In genomic region chr2:71064754-71065621, GRCh38 we compare ENCODE assay signal across 9 cellular contexts. TPM values are rescaled to one million over a fixed set of nuclear protein-coding genes. Genes with fewer than 3 reads are reported as not detected.
DNase-seq lines count a peak whose midpoint lies in the region; ATAC-seq and TF ChIP-seq lines count a peak whose summit lies in the region.
"Had no signal": no experiment of that assay in that cellular context is flagged by ENCODE, and none has a peak within 500 bp of the region (broad histone marks: within the 10 kb centered on the region; RNA-seq: fewer than 3 reads in every experiment).

No MANE protein-coding gene starts in this region.

- CTCF ChIA-PET in OCI-LY7 (lab: Charles Lee; ENCODE audit: unreplicated experiment), result no interaction called here

- peaks cover 14% of the 10 kb centered on the region; the same call in 1 of the 2 replicates for H4K20me1 ChIP-seq in OCI-LY7 (ENCODE audit: insufficient read depth, low read length)

- H3K27ac ChIP-seq in OCI-LY7 (ENCODE audit: low read depth, low read length, poor library complexity, severe bottlenecking), result peak overlapping the region; percentile 99

- peak overlapping the region; percentile 53; the same call in 1 of the 2 replicates for H2AFZ ChIP-seq in OCI-LY7 (ENCODE audit: low read length)

- H3K36me3 ChIP-seq in OCI-LY7 (ENCODE audit: insufficient read depth, low read length), result peaks cover 6% of the 10 kb centered on the region; the same call in 1 of the 2 replicates

- H3K4me3 ChIP-seq in OCI-LY7 (ENCODE audit: low read depth, low read length, poor library complexity, severe bottlenecking), result peak overlapping the region; percentile 58

- H3K4me2 ChIP-seq in OCI-LY7 (ENCODE audit: low read length), result peak overlapping the region; percentile 78

- no peak for TF ChIP-seq CTCF in OCI-LY7 (conservative IDR thresholded peaks at IDR 0.05; ENCODE audit: low read length)

- no peaks in the 10 kb centered on the region for H3K9me2 ChIP-seq in OCI-LY7 (ENCODE audit: insufficient read depth, low read length)

- DNase-seq in GF-D8 (lab: John Stamatoyannopoulos, UW) (peak; percentile 97), OCI-LY7 (ENCODE audit: low spot score) (peak; percentile 80), midbrain (lab: John Stamatoyannopoulos, UW) (peak; percentile 26), NCI-H1436 treated with DMSO at 0.1 percent for 48 hours (lab: John Stamatoyannopoulos, UW) (no peak), NCI-H1417 treated with DMSO at 0.1 percent for 48 hours (lab: John Stamatoyannopoulos, UW) (no peak), middle frontal gyrus (ENCODE audit: extremely low spot score, low spot score) (no peak)
- DNase-seq in stimulated activated CD4-positive, alpha-beta T cell treated with anti-CD3 and anti-CD28 coated beads, Interleukin-4, amount 100 ng/mL, for 24 hours, result no peak
- DNase-seq: T-helper 17 cell had no signal

- ATAC-seq in HG02623 (IDR thresholded peaks at IDR 0.05; ENCODE audit: unreplicated experiment), result peak; percentile 30
- ATAC-seq: T-helper 17 cell had no signal

- POLR2A ChIA-PET in OCI-LY7 (lab: Charles Lee), result interaction anchor here (0.8 to 1.8 kb wide), 3 partner anchors 11 to 807 kb away, joined by 3 to 5 read pairs (median 4); partner anchors contain the start of gene PCYOX1

- peaks cover 32% of the 10 kb centered on the region for H3K79me2 ChIP-seq in OCI-LY7 (ENCODE audit: insufficient read depth, low read depth, low read length)

- intact Hi-C loops in OCI-LY7 (cut with micrococcal nuclease; ENCODE audit: unreplicated experiment), result loop anchor here (1.0 to 10.0 kb wide), 5 partner anchors 7 to 978 kb away; partner anchors contain the start of genes PAIP2B, PCBP1 and TIA1

- BruUV-seq in OCI-LY7 (replicated peaks; lab: Mats Ljungman, UMichigan), result no TSS peak

- peaks cover 62% of the 10 kb centered on the region for H3K4me1 ChIP-seq in OCI-LY7 (ENCODE audit: insufficient read depth, low read length, poor library complexity, severe bottlenecking)

- H3K9me3 ChIP-seq in OCI-LY7 (ENCODE audit: low read length), result no peaks in the 10 kb centered on the region

RNA-seq across cellular contexts. Expression of gene NAGK, which starts 3.5 kb away (rescaled TPM):
- total RNA-seq in OCI-LY7 (2014; rRNA removed; shearing (Covaris generic)), result 79.7 and 97.8 TPM in 2 replicates
- total RNA-seq in OCI-LY7 (2022), result 211 and 221 TPM in 2 replicates

Comparison
In these comparisons a context has a peak if more than half of its experiments do, and no peak if none do; other contexts are left out.
1. DNase-seq: peak in GF-D8 (single experiment), OCI-LY7 (single experiment) and midbrain (single experiment); none in NCI-H1436 treated with DMSO at 0.1 percent for 48 hours (single experiment), NCI-H1417 treated with DMSO at 0.1 percent for 48 hours (single experiment), middle frontal gyrus (single experiment) and stimulated activated CD4-positive, alpha-beta T cell treated with anti-CD3 and anti-CD28 coated beads, Interleukin-4, amount 100 ng/mL, for 24 hours (single experiment).